Comparison of ENCODE assay signal across 41 cellular contexts in the genomic region with DNA sequence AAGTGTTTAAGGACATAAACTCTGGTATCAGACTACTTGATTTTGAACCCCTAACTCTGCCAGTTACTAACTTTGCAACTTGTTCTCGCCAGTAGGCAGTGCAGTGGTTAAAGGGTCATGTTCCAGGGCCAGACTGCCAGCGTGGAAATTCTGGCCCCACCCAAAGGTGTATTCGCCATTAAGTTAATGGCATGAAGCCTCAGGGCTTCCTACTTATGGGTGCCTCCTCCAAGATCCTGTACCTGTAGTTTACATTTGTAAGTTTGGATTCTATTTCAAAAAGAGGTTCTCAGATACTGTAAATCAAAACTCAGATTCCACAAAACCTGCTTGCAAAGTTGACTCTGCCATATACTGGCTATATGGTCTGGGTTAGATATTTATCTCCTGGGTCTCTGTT. TPM values are rescaled to one million over a fixed set of nuclear protein-coding genes. Genes with fewer than 3 reads are reported as not detected.
"Had no signal": no experiment of that assay in that cellular context is flagged by ENCODE, and none has a peak within 500 bp of the region (broad histone marks: within the 10 kb centered on the region; RNA-seq: fewer than 3 reads in every experiment).

No MANE protein-coding gene starts in this region.

- H3K4me1 ChIP-seq: adrenal gland, ascending aorta, body of pancreas had no signal

- H3K27ac Mint-ChIP-seq: activated naive CD4-positive, alpha-beta T cell treated with anti-CD3 and anti-CD28 coated beads for 36 hours; activated naive CD4-positive, alpha-beta T cell treated with anti-CD3 and anti-CD28 coated beads, Interleukin-2, amount 10 ng/mL, durations not matched to agents 7 days and 5 days; activated naive CD4-positive, alpha-beta T cell treated with anti-CD3 and anti-CD28 coated beads, Interleukin-2, amount 50 U/mL, for 24 hours; activated naive CD4-positive, alpha-beta T cell treated with anti-CD3 and anti-CD28 coated beads, Interleukin-2, amount 50 U/mL, for 72 hours; activated naive CD8-positive, alpha-beta T cell; activated naive CD8-positive, alpha-beta T cell treated with anti-CD3 and anti-CD28 coated beads for 36 hours; activated naive CD8-positive, alpha-beta T cell treated with anti-CD3 and anti-CD28 coated beads, Interleukin-2, amount 10 ng/mL, durations not matched to agents 7 days and 5 days; activated naive CD8-positive, alpha-beta T cell treated with anti-CD3 and anti-CD28 coated beads, Interleukin-2, amount 50 U/mL, for 24 hours; activated T-cell treated with anti-CD3 and anti-CD28 coated beads, Interleukin-2, amount 50 U/mL, for 24 hours; activated T-cell treated with anti-CD3 and anti-CD28 coated beads, Interleukin-2, amount 50 U/mL, for 72 hours; activated T-helper 1 cell treated with anti-CD3 and anti-CD28 coated beads, Interleukin-12 subunit alpha, Interleukin-12 subunit beta, Interleukin-2, Interleukin-4 antibody, amounts not matched to agents 30 ng/mL and 10 ng/mL and 1 ng/mL, durations not matched to agents 14 hours and 24 hours and 36 hours; activated T-helper 17 cell treated with anti-CD3 and anti-CD28 coated beads, Interleukin-2, amount 50 U/mL, for 72 hours; activated T-helper 2 cell treated with anti-CD3 and anti-CD28 coated beads, Interferon-gamma antibody, Interleukin-2, Interleukin-4, amounts not matched to agents 10 μg/mL and 5 μg/mL and 100 μg/mL, durations not matched to agents 14 hours and 24 hours and 36 hours; brain had no signal

- H3K36me3 ChIP-seq: adrenal gland, ascending aorta, brain microvascular endothelial cell, cardiac muscle cell had no signal

- H3K36me3 Mint-ChIP-seq: activated naive CD4-positive, alpha-beta T cell treated with anti-CD3 and anti-CD28 coated beads, Interleukin-2, amount 10 ng/mL, durations not matched to agents 7 days and 5 days; activated naive CD4-positive, alpha-beta T cell treated with anti-CD3 and anti-CD28 coated beads, Interleukin-2, amount 50 U/mL, for 24 hours; activated naive CD8-positive, alpha-beta T cell; activated naive CD8-positive, alpha-beta T cell treated with anti-CD3 and anti-CD28 coated beads, Interleukin-2, amount 10 ng/mL, durations not matched to agents 7 days and 5 days; brain had no signal

- H3K9me3 ChIP-seq: adrenal gland, body of pancreas had no signal

- H3K27me3 ChIP-seq: adrenal gland, ascending aorta, body of pancreas, brain microvascular endothelial cell, cardiac muscle cell had no signal

- H3K4me3 ChIP-seq: adrenal gland, ascending aorta, body of pancreas, cardiac muscle cell had no signal

- H3K4me3 Mint-ChIP-seq: activated naive CD4-positive, alpha-beta T cell treated with anti-CD3 and anti-CD28 coated beads for 36 hours; activated naive CD4-positive, alpha-beta T cell treated with anti-CD3 and anti-CD28 coated beads, Interleukin-2, amount 10 ng/mL, durations not matched to agents 7 days and 5 days; activated naive CD4-positive, alpha-beta T cell treated with anti-CD3 and anti-CD28 coated beads, Interleukin-2, amount 50 U/mL, for 24 hours; activated naive CD8-positive, alpha-beta T cell; activated naive CD8-positive, alpha-beta T cell treated with anti-CD3 and anti-CD28 coated beads for 36 hours; activated naive CD8-positive, alpha-beta T cell treated with anti-CD3 and anti-CD28 coated beads, Interleukin-2, amount 10 ng/mL, durations not matched to agents 7 days and 5 days; activated naive CD8-positive, alpha-beta T cell treated with anti-CD3 and anti-CD28 coated beads, Interleukin-2, amount 50 U/mL, for 24 hours; activated T-cell treated with anti-CD3 and anti-CD28 coated beads, Interleukin-2, amount 50 U/mL, for 24 hours; activated T-cell treated with anti-CD3 and anti-CD28 coated beads, Interleukin-2, amount 50 U/mL, for 4 hours; activated T-cell treated with anti-CD3 and anti-CD28 coated beads, Interleukin-2, amount 50 U/mL, for 72 hours; activated T-helper 1 cell treated with anti-CD3 and anti-CD28 coated beads, Interleukin-12 subunit alpha, Interleukin-12 subunit beta, Interleukin-2, Interleukin-4 antibody, amounts not matched to agents 30 ng/mL and 10 ng/mL and 1 ng/mL, durations not matched to agents 14 hours and 24 hours and 36 hours; activated T-helper 17 cell treated with anti-CD3 and anti-CD28 coated beads, Interleukin-2, amount 50 U/mL, for 72 hours; brain; central memory CD8-positive, alpha-beta T cell had no signal

- H3K27ac ChIP-seq: adrenal gland, ascending aorta, body of pancreas, brain microvascular endothelial cell, cardiac muscle cell had no signal

- H3K27me3 Mint-ChIP-seq: brain had no signal

- DNase-seq: activated effector memory CD4-positive, alpha-beta T cell treated with anti-CD3 and anti-CD28 coated beads, Interleukin-2, amount 50 U/mL, for 16 hours; activated effector memory CD4-positive, alpha-beta T cell treated with Interleukin-2 at 50 U/mL for 16 hours; activated gamma-delta T cell; activated gamma-delta T cell treated with Interleukin-2 at 50 U/mL for 16 hours; activated naive CD4-positive, alpha-beta T cell; activated naive CD4-positive, alpha-beta T cell treated with anti-CD3 and anti-CD28 coated beads for 36 hours; activated naive CD4-positive, alpha-beta T cell treated with anti-CD3 and anti-CD28 coated beads, Interleukin-2, amount 10 ng/mL, durations not matched to agents 7 days and 5 days; activated naive CD4-positive, alpha-beta T cell treated with anti-CD3 and anti-CD28 coated beads, Interleukin-2, amount 50 U/mL, for 16 hours; activated naive CD4-positive, alpha-beta T cell treated with Interleukin-2 at 50 U/mL for 16 hours; activated naive CD8-positive, alpha-beta T cell treated with anti-CD3 and anti-CD28 coated beads for 36 hours; activated naive CD8-positive, alpha-beta T cell treated with anti-CD3 and anti-CD28 coated beads, Interleukin-2, amount 10 ng/mL, durations not matched to agents 7 days and 5 days; activated naive CD8-positive, alpha-beta T cell treated with anti-CD3 and anti-CD28 coated beads, Interleukin-2, amount 50 U/mL, for 24 hours; activated T-cell treated with anti-CD3 and anti-CD28 coated beads, Interleukin-2, amount 50 U/mL, for 24 hours; activated T-cell treated with anti-CD3 and anti-CD28 coated beads, Interleukin-2, amount 50 U/mL, for 4 hours; activated T-cell treated with anti-CD3 and anti-CD28 coated beads, Interleukin-2, amount 50 U/mL, for 48 hours; activated T-cell treated with anti-CD3 and anti-CD28 coated beads, Interleukin-2, amount 50 U/mL, for 72 hours; adrenal gland; amniotic stem cell; amygdala; anterior cingulate cortex; aorta; body of pancreas; brain microvascular endothelial cell; caudate nucleus; central memory CD4-positive, alpha-beta T cell; cerebellar nuclear complex had no signal

- H3K4me1 Mint-ChIP-seq: activated naive CD4-positive, alpha-beta T cell treated with anti-CD3 and anti-CD28 coated beads, Interleukin-2, amount 10 ng/mL, durations not matched to agents 7 days and 5 days; activated naive CD4-positive, alpha-beta T cell treated with anti-CD3 and anti-CD28 coated beads, Interleukin-2, amount 50 U/mL, for 24 hours; activated naive CD8-positive, alpha-beta T cell treated with anti-CD3 and anti-CD28 coated beads for 36 hours; activated naive CD8-positive, alpha-beta T cell treated with anti-CD3 and anti-CD28 coated beads, Interleukin-2, amount 10 ng/mL, durations not matched to agents 7 days and 5 days; activated naive CD8-positive, alpha-beta T cell treated with anti-CD3 and anti-CD28 coated beads, Interleukin-2, amount 50 U/mL, for 24 hours; activated T-helper 17 cell treated with anti-CD3 and anti-CD28 coated beads, Interleukin-2, amount 50 U/mL, for 72 hours; brain; central memory CD8-positive, alpha-beta T cell had no signal

- H3K9me3 Mint-ChIP-seq: activated naive CD4-positive, alpha-beta T cell treated with anti-CD3 and anti-CD28 coated beads, Interleukin-2, amount 10 ng/mL, durations not matched to agents 7 days and 5 days had no signal

RNA-seq across cellular contexts. Expression of a gene that starts 2.8 kb away (rescaled TPM):
- total RNA-seq: activated naive CD4-positive, alpha-beta T cell treated with anti-CD3 and anti-CD28 coated beads for 36 hours; activated naive CD4-positive, alpha-beta T cell treated with anti-CD3 and anti-CD28 coated beads, Interleukin-2, amount 50 U/mL, for 72 hours; activated naive CD8-positive, alpha-beta T cell treated with anti-CD3 and anti-CD28 coated beads for 36 hours; activated naive CD8-positive, alpha-beta T cell treated with anti-CD3 and anti-CD28 coated beads, Interleukin-2, amount 10 ng/mL, durations not matched to agents 7 days and 5 days; activated T-cell treated with anti-CD3 and anti-CD28 coated beads, Interleukin-2, amount 50 U/mL, for 4 hours; activated T-cell treated with anti-CD3 and anti-CD28 coated beads, Interleukin-2, amount 50 U/mL, for 72 hours; activated T-helper 1 cell treated with anti-CD3 and anti-CD28 coated beads, Interleukin-12 subunit alpha, Interleukin-12 subunit beta, Interleukin-2, Interleukin-4 antibody, amounts not matched to agents 30 ng/mL and 10 ng/mL and 1 ng/mL, durations not matched to agents 14 hours and 24 hours and 36 hours; activated T-helper 17 cell treated with anti-CD3 and anti-CD28 coated beads, Interleukin-2, amount 50 U/mL, for 72 hours; activated T-helper 2 cell treated with anti-CD3 and anti-CD28 coated beads, Interferon-gamma antibody, Interleukin-2, Interleukin-4, amounts not matched to agents 10 μg/mL and 5 μg/mL and 100 μg/mL, durations not matched to agents 14 hours and 24 hours and 36 hours; adrenal gland; aorta; ascending aorta; astrocyte; body of pancreas; bronchial epithelial cell; cardiac muscle cell; cardiac septum; cerebellum; chondrocyte had no signal

RNA-seq across cellular contexts. Expression of a gene that starts 54.2 kb away (rescaled TPM):
- total RNA-seq: activated naive CD4-positive, alpha-beta T cell treated with anti-CD3 and anti-CD28 coated beads for 36 hours; activated naive CD4-positive, alpha-beta T cell treated with anti-CD3 and anti-CD28 coated beads, Interleukin-2, amount 50 U/mL, for 72 hours; activated naive CD8-positive, alpha-beta T cell treated with anti-CD3 and anti-CD28 coated beads for 36 hours; activated naive CD8-positive, alpha-beta T cell treated with anti-CD3 and anti-CD28 coated beads, Interleukin-2, amount 10 ng/mL, durations not matched to agents 7 days and 5 days; activated T-cell treated with anti-CD3 and anti-CD28 coated beads, Interleukin-2, amount 50 U/mL, for 4 hours; activated T-cell treated with anti-CD3 and anti-CD28 coated beads, Interleukin-2, amount 50 U/mL, for 72 hours; activated T-helper 1 cell treated with anti-CD3 and anti-CD28 coated beads, Interleukin-12 subunit alpha, Interleukin-12 subunit beta, Interleukin-2, Interleukin-4 antibody, amounts not matched to agents 30 ng/mL and 10 ng/mL and 1 ng/mL, durations not matched to agents 14 hours and 24 hours and 36 hours; activated T-helper 17 cell treated with anti-CD3 and anti-CD28 coated beads, Interleukin-2, amount 50 U/mL, for 72 hours; activated T-helper 2 cell treated with anti-CD3 and anti-CD28 coated beads, Interferon-gamma antibody, Interleukin-2, Interleukin-4, amounts not matched to agents 10 μg/mL and 5 μg/mL and 100 μg/mL, durations not matched to agents 14 hours and 24 hours and 36 hours; adrenal gland; aorta; ascending aorta; astrocyte; body of pancreas; bronchial epithelial cell; cardiac muscle cell; cardiac septum; cerebellum; chondrocyte had no signal
